ENCODE assay signal across 1 cellular context in genomic region chr6:114282268-114282667, GRCh38.
TF ChIP-seq lines count a peak whose summit lies in the region.

No MANE protein-coding gene starts in this region.

TF ChIP-seq in H1, 55 proteins besides CTCF, POLR2A, EP300 and RAD21:
- TF ChIP-seq ATF2 (IDR thresholded peaks at IDR 0.05; ENCODE audit: low read length) = no peak
- TF ChIP-seq CHD7 (IDR thresholded peaks at IDR 0.05; ENCODE audit: insufficient replicate concordance, low read length) = peak; percentile 7
- TF ChIP-seq SAP30 (IDR thresholded peaks at IDR 0.05; ENCODE audit: insufficient read depth, insufficient replicate concordance, low read length) = no peak
TF ChIP-seq in H1: peak in this region for 1.
